ENCODE assay signal across 20 cellular contexts in genomic region chr9:113179839-113180238, GRCh38. TPM values are rescaled to one million over a fixed set of nuclear protein-coding genes. Genes with fewer than 3 reads are reported as not detected.
A peak's percentile ranks its signal among the peaks of the same experiment; 100 is the strongest.
DNase-seq lines count a peak whose midpoint lies in the region; ATAC-seq and TF ChIP-seq lines count a peak whose summit lies in the region.
"Had no signal": no experiment of that assay in that cellular context is flagged by ENCODE, and none has a peak within 500 bp of the region (broad histone marks: within the 10 kb centered on the region; RNA-seq: fewer than 3 reads in every experiment).

No MANE protein-coding gene starts in this region.

- no peak overlapping the region for H2BK12ac ChIP-seq in mesenchymal stem cell (ENCODE audit: low read length in 2 of 2)

- H3K9ac ChIP-seq in mesenchymal stem cell (ENCODE audit: low read length): peak overlapping the region; percentile 7

- no peak overlapping the region for H2AFZ ChIP-seq in mesenchymal stem cell (ENCODE audit: low read depth, low read length)

- H3K36me3 ChIP-seq in mesenchymal stem cell (ENCODE audit: control insufficient read depth in 1 of 2, insufficient read depth in 2 of 2, low read depth in 1 of 2, low read length in 2 of 2): peaks cover 12 to 86% of the 10 kb centered on the region in 2 experiments
- peaks cover 23% of the 10 kb centered on the region for H3K36me3 ChIP-seq in breast epithelium

- no peak overlapping the region for H3K4me3 Mint-ChIP-seq in central memory CD8-positive, alpha-beta T cell
- H3K4me3 Mint-ChIP-seq: T-helper 1 cell treated with Interleukin-12 subunit alpha and Interleukin-12 subunit beta and Interleukin-4 antibody, amounts not matched to agents 30 μg/mL and 1 μg/mL, for 36 hours had no signal

- H4K91ac ChIP-seq in mesenchymal stem cell (ENCODE audit: low read length): no peak overlapping the region

- no peak for TF ChIP-seq CTCF in breast epithelium (IDR thresholded peaks at IDR 0.05)

- no peak overlapping the region for H2AK5ac ChIP-seq in mesenchymal stem cell (ENCODE audit: low read length, severe bottlenecking)

- H3K4me3 ChIP-seq in mesenchymal stem cell (ENCODE audit: insufficient read depth in 1 of 2, low read depth in 1 of 2, low read length in 2 of 2) (no peak overlapping the region), breast epithelium (no peak overlapping the region)
- H3K4me3 ChIP-seq: HAP-1, MG63 had no signal

- H4K8ac ChIP-seq in mesenchymal stem cell (ENCODE audit: low read length): no peak overlapping the region

- H3K4me1 ChIP-seq in mesenchymal stem cell (ENCODE audit: control insufficient read depth, insufficient read depth, low read depth, low read length): peaks cover 4% of the 10 kb centered on the region
- no peaks in the 10 kb centered on the region for H3K4me1 ChIP-seq in breast epithelium
- H3K4me1 ChIP-seq: Caco-2, HAP-1 had no signal

- DNase-seq in central memory CD8-positive, alpha-beta T cell (ENCODE audit: low spot score in 2 of 2): no peak
- DNase-seq in mesenchymal stem cell (no peak), breast epithelium (ENCODE audit: low spot score in 2 of 2) (no peak)
- DNase-seq: Caco-2, DMS153, Karpas-422, MG63, NCI-H1092 treated with DMSO at 0.1 percent for 48 hours, NCI-H1694, NCI-H2107, NCI-H345, NCI-H526 treated with DMSO at 0.1 percent for 48 hours, SIG-M5 had no signal

- no peaks in the 10 kb centered on the region for H3K79me1 ChIP-seq in mesenchymal stem cell (replicated peaks; ENCODE audit: low read length, poor library complexity, severe bottlenecking)

- no peaks in the 10 kb centered on the region for H3K27me3 Mint-ChIP-seq in central memory CD8-positive, alpha-beta T cell

- H2BK5ac ChIP-seq in mesenchymal stem cell (ENCODE audit: low read depth, low read length, poor library complexity, severe bottlenecking): no peak overlapping the region

- 0% methylated on average over 1 of the region's 1 CpG for WGBS in mesenchymal stem cell

- intact Hi-C loops in breast epithelium (cut with DNase I; ENCODE audit: low total_unique reads): loop anchor here (5.0 to 10.0 kb wide), 2 partner anchors 518 to 965 kb away; no protein-coding TSS in a partner anchor

- H3K27ac ChIP-seq in mesenchymal stem cell (ENCODE audit: low read length, poor library complexity, severe bottlenecking): no peak overlapping the region
- H3K27ac ChIP-seq in breast epithelium: no peak overlapping the region

- no peak overlapping the region for H3K18ac ChIP-seq in mesenchymal stem cell (ENCODE audit: low read depth in 1 of 2, low read length in 2 of 2)

- no peak overlapping the region for H2BK120ac ChIP-seq in mesenchymal stem cell (ENCODE audit: low read depth, low read length)

- H3K9me3 ChIP-seq in mesenchymal stem cell (ENCODE audit: control insufficient read depth, low read length) (no peaks in the 10 kb centered on the region), breast epithelium (no peaks in the 10 kb centered on the region)
- H3K9me3 ChIP-seq: Caco-2, HAP-1, MG63 had no signal

- ATAC-seq in GM19023 (IDR thresholded peaks at IDR 0.05; ENCODE audit: unreplicated experiment): peak; percentile 55
- ATAC-seq in HG02798 (IDR thresholded peaks at IDR 0.05; ENCODE audit: poor library complexity, unreplicated experiment): peak; percentile 66
- no peak for ATAC-seq in central memory CD8-positive, alpha-beta T cell (replicated peaks; ENCODE audit: extremely low read depth, poor library complexity, severe bottlenecking)
- no peak for ATAC-seq in GM19351 (IDR thresholded peaks at IDR 0.05; ENCODE audit: unreplicated experiment)
- ATAC-seq in HG03280 (IDR thresholded peaks at IDR 0.05; ENCODE audit: unreplicated experiment): no peak
- ATAC-seq in HG02938 (IDR thresholded peaks at IDR 0.05; ENCODE audit: unreplicated experiment): no peak

- H3K27me3 ChIP-seq in mesenchymal stem cell (ENCODE audit: control insufficient read depth in 1 of 2, insufficient read depth in 1 of 2, low read length in 2 of 2) (no peaks in the 10 kb centered on the region), breast epithelium (no peaks in the 10 kb centered on the region)
- H3K27me3 ChIP-seq: MG63 had no signal

- no peak overlapping the region for H3K23ac ChIP-seq in mesenchymal stem cell (ENCODE audit: low read length in 2 of 2)

- no peaks in the 10 kb centered on the region for H3K9me3 Mint-ChIP-seq in central memory CD8-positive, alpha-beta T cell
- H3K9me3 Mint-ChIP-seq: T-helper 1 cell treated with Interleukin-12 subunit alpha and Interleukin-12 subunit beta and Interleukin-4 antibody, amounts not matched to agents 30 μg/mL and 1 μg/mL, for 36 hours had no signal

- H3K4me2 ChIP-seq in mesenchymal stem cell (ENCODE audit: low read length, poor library complexity, severe bottlenecking): no peak overlapping the region

- H2BK15ac ChIP-seq in mesenchymal stem cell (ENCODE audit: low read depth, poor library complexity, severe bottlenecking): no peak overlapping the region

- H3K4me1 Mint-ChIP-seq in central memory CD8-positive, alpha-beta T cell: no peaks in the 10 kb centered on the region

- H3K4ac ChIP-seq in mesenchymal stem cell (ENCODE audit: low read depth in 1 of 2, low read length in 2 of 2): no peak overlapping the region

- H3K36me3 Mint-ChIP-seq in central memory CD8-positive, alpha-beta T cell (ENCODE audit: insufficient read depth): peaks cover 68% of the 10 kb centered on the region

- H3K14ac ChIP-seq in mesenchymal stem cell (ENCODE audit: low read length in 2 of 2): no peak overlapping the region

- TF ChIP-seq POLR2A in breast epithelium (IDR thresholded peaks at IDR 0.05): no peak

- H3K27ac Mint-ChIP-seq in central memory CD8-positive, alpha-beta T cell (ENCODE audit: low read depth): peak overlapping the region; percentile 2

RNA-seq across cellular contexts. Expression of gene SLC31A2, which starts 29.0 kb away (rescaled TPM):
- polyA plus RNA-seq in mesenchymal stem cell (2013, experiment 1 of 2): 6.8 TPM
- 6.8 TPM for polyA plus RNA-seq in mesenchymal stem cell (2013, experiment 2 of 2)
- 10 to 100 TPM; 46.5 to 61.3 (median 54.3) TPM for total RNA-seq in breast epithelium

RNA-seq across cellular contexts. Expression of gene FKBP15, which starts 41.2 kb away (rescaled TPM):
- polyA plus RNA-seq in mesenchymal stem cell (2013, experiment 1 of 2): 20.0 TPM
- polyA plus RNA-seq in mesenchymal stem cell (2013, experiment 2 of 2): 18.3 TPM
- 10 to 100 TPM; 23.3 to 41.0 (median 36.8) TPM for total RNA-seq in breast epithelium

RNA-seq across cellular contexts. Expression of gene SLC31A1, which starts 41.5 kb away (rescaled TPM):
- 73.5 TPM for polyA plus RNA-seq in mesenchymal stem cell (2013, experiment 1 of 2)
- polyA plus RNA-seq in mesenchymal stem cell (2013, experiment 2 of 2): 76.5 TPM
- 10 to 100 TPM; 13.9 to 24.4 (median 18.7) TPM for total RNA-seq in breast epithelium

Comparison
In these comparisons a context has a peak if more than half of its experiments do, and no peak if none do; other contexts are left out.
1. ATAC-seq: peak in GM19023 (single experiment) and HG02798 (single experiment); none in central memory CD8-positive, alpha-beta T cell (single experiment), GM19351 (single experiment), HG03280 (single experiment) and HG02938 (single experiment).